Comparison of ENCODE assay signal across 25 cellular contexts in the genomic region with DNA sequence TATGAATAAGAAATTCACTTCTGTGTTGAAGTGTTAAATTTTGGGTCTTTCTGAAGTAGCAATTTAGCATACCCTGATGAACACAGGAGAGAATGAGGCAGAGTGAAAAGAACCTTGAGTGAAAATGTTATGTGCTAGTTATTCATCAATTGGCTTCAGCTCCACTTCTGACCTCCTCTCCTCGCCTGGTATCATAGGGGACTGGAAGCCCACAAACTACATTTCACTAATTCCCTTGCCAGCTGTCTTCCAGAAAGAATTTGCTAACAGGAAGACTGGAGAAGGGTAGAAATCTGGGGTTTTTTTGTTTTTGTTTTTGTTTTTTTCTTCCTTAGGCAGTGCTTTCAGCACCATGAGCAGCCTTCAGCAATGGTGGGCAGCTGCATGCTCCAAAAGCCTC. TPM values are rescaled to one million over a fixed set of nuclear protein-coding genes. Genes with fewer than 3 reads are reported as not detected.
"Had no signal": no experiment of that assay in that cellular context is flagged by ENCODE, and none has a peak within 500 bp of the region (broad histone marks: within the 10 kb centered on the region; RNA-seq: fewer than 3 reads in every experiment).

No MANE protein-coding gene starts in this region.

- H3K9me3 Mint-ChIP-seq: activated CD4-positive, alpha-beta memory T cell treated with anti-CD3 and anti-CD28 coated beads for 36 hours; activated CD4-positive, alpha-beta T cell treated with anti-CD3 and anti-CD28 coated beads, Interleukin-2, amount 10 ng/mL, durations not matched to agents 24 days and 14 days; activated naive CD4-positive, alpha-beta T cell treated with anti-CD3 and anti-CD28 coated beads for 36 hours; activated naive CD4-positive, alpha-beta T cell treated with anti-CD3 and anti-CD28 coated beads, Interleukin-2, amount 50 U/mL, for 24 hours; activated naive CD8-positive, alpha-beta T cell treated with anti-CD3 and anti-CD28 coated beads, Interleukin-2, amount 50 U/mL, for 24 hours; activated T-helper 2 cell treated with anti-CD3 and anti-CD28 coated beads, Interferon-gamma antibody, Interleukin-2, Interleukin-4, amounts not matched to agents 10 μg/mL and 5 μg/mL and 100 μg/mL, durations not matched to agents 14 hours and 24 hours and 36 hours; effector memory CD8-positive, alpha-beta T cell had no signal

- ATAC-seq: activated CD4-positive, alpha-beta T cell treated with anti-CD3 and anti-CD28 coated beads for 36 hours; activated CD8-positive, alpha-beta memory T cell treated with anti-CD3 and anti-CD28 coated beads, Interleukin-2, amount 10 ng/mL, durations not matched to agents 7 days and 5 days; activated CD8-positive, alpha-beta T cell treated with anti-CD3 and anti-CD28 coated beads, Interleukin-2, amount 10 ng/mL, durations not matched to agents 7 days and 5 days; activated naive CD8-positive, alpha-beta T cell treated with anti-CD3 and anti-CD28 coated beads, Interleukin-2, amount 50 U/mL, for 24 hours; body of pancreas; effector memory CD8-positive, alpha-beta T cell; foreskin keratinocyte; gastrocnemius medialis had no signal

- H3K9me3 ChIP-seq: adrenal gland, body of pancreas, esophagus muscularis mucosa, gastrocnemius medialis had no signal

- H3K27me3 Mint-ChIP-seq: activated CD4-positive, alpha-beta T cell treated with anti-CD3 and anti-CD28 coated beads for 36 hours; activated CD8-positive, alpha-beta memory T cell treated with anti-CD3 and anti-CD28 coated beads, Interleukin-2, amount 10 ng/mL, durations not matched to agents 7 days and 5 days; activated naive CD8-positive, alpha-beta T cell treated with anti-CD3 and anti-CD28 coated beads for 36 hours had no signal

- H3K4me3 Mint-ChIP-seq: activated CD4-positive, alpha-beta memory T cell treated with anti-CD3 and anti-CD28 coated beads for 36 hours; activated CD4-positive, alpha-beta T cell treated with anti-CD3 and anti-CD28 coated beads for 36 hours; activated CD4-positive, alpha-beta T cell treated with anti-CD3 and anti-CD28 coated beads, Interleukin-2, amount 10 ng/mL, durations not matched to agents 24 days and 14 days; activated CD8-positive, alpha-beta memory T cell treated with anti-CD3 and anti-CD28 coated beads, Interleukin-2, amount 10 ng/mL, durations not matched to agents 7 days and 5 days; activated CD8-positive, alpha-beta T cell treated with anti-CD3 and anti-CD28 coated beads, Interleukin-2, amount 10 ng/mL, durations not matched to agents 7 days and 5 days; activated naive CD4-positive, alpha-beta T cell treated with anti-CD3 and anti-CD28 coated beads for 36 hours; activated naive CD4-positive, alpha-beta T cell treated with anti-CD3 and anti-CD28 coated beads, Interleukin-2, amount 50 U/mL, for 24 hours; activated naive CD8-positive, alpha-beta T cell treated with anti-CD3 and anti-CD28 coated beads for 36 hours; activated naive CD8-positive, alpha-beta T cell treated with anti-CD3 and anti-CD28 coated beads, Interleukin-2, amount 50 U/mL, for 24 hours; effector memory CD8-positive, alpha-beta T cell had no signal

- H3K27ac Mint-ChIP-seq: activated CD4-positive, alpha-beta memory T cell treated with anti-CD3 and anti-CD28 coated beads for 36 hours; activated CD4-positive, alpha-beta T cell treated with anti-CD3 and anti-CD28 coated beads for 36 hours; activated CD4-positive, alpha-beta T cell treated with anti-CD3 and anti-CD28 coated beads, Interleukin-2, amount 10 ng/mL, durations not matched to agents 24 days and 14 days; activated CD8-positive, alpha-beta memory T cell treated with anti-CD3 and anti-CD28 coated beads, Interleukin-2, amount 10 ng/mL, durations not matched to agents 7 days and 5 days; activated CD8-positive, alpha-beta T cell treated with anti-CD3 and anti-CD28 coated beads, Interleukin-2, amount 10 ng/mL, durations not matched to agents 7 days and 5 days; activated naive CD4-positive, alpha-beta T cell treated with anti-CD3 and anti-CD28 coated beads for 36 hours; activated naive CD8-positive, alpha-beta T cell treated with anti-CD3 and anti-CD28 coated beads for 36 hours; activated naive CD8-positive, alpha-beta T cell treated with anti-CD3 and anti-CD28 coated beads, Interleukin-2, amount 50 U/mL, for 24 hours had no signal

- H3K4me3 ChIP-seq: adrenal gland, body of pancreas, esophagus muscularis mucosa, gastrocnemius medialis had no signal

- H3K36me3 ChIP-seq: adrenal gland, esophagus muscularis mucosa, gastrocnemius medialis had no signal

- H3K27ac ChIP-seq: adrenal gland, body of pancreas, esophagus muscularis mucosa, foreskin keratinocyte, gastrocnemius medialis had no signal

- H3K36me3 Mint-ChIP-seq: activated CD4-positive, alpha-beta memory T cell treated with anti-CD3 and anti-CD28 coated beads for 36 hours; activated naive CD4-positive, alpha-beta T cell treated with anti-CD3 and anti-CD28 coated beads, Interleukin-2, amount 50 U/mL, for 24 hours; activated naive CD8-positive, alpha-beta T cell treated with anti-CD3 and anti-CD28 coated beads for 36 hours had no signal

- H3K27me3 ChIP-seq: adrenal gland, body of pancreas, esophagus muscularis mucosa, foreskin keratinocyte, gastrocnemius medialis had no signal

- H3K4me1 ChIP-seq: adrenal gland had no signal

- DNase-seq: activated CD4-positive, CD25-positive, alpha-beta regulatory T cell treated with anti-CD3 and anti-CD28 coated beads, Interleukin-2, amount 50 U/mL, for 72 hours; activated naive CD8-positive, alpha-beta T cell treated with anti-CD3 and anti-CD28 coated beads for 36 hours; activated T-cell treated with anti-CD3 and anti-CD28 coated beads, Interleukin-2, amount 50 U/mL, for 1 hour; amygdala; aorta; caudate nucleus; cortex of kidney; foreskin keratinocyte; gastrocnemius medialis; glutamatergic neuron had no signal

RNA-seq across cellular contexts. Expression of a gene that starts 5.5 kb away (rescaled TPM):
- total RNA-seq: chondrocyte, dermis blood vessel endothelial cell had no signal
